1 cellular context compared by ENCODE assay signal in genomic region chr22:40310081-40310770, GRCh38.
TF ChIP-seq lines count a peak whose summit lies in the region.

No MANE protein-coding gene starts in this region.

TF ChIP-seq in GM12878, 131 proteins besides CTCF, POLR2A, EP300 and RAD21 (continued from another document):
- TF ChIP-seq, protein P1, sequence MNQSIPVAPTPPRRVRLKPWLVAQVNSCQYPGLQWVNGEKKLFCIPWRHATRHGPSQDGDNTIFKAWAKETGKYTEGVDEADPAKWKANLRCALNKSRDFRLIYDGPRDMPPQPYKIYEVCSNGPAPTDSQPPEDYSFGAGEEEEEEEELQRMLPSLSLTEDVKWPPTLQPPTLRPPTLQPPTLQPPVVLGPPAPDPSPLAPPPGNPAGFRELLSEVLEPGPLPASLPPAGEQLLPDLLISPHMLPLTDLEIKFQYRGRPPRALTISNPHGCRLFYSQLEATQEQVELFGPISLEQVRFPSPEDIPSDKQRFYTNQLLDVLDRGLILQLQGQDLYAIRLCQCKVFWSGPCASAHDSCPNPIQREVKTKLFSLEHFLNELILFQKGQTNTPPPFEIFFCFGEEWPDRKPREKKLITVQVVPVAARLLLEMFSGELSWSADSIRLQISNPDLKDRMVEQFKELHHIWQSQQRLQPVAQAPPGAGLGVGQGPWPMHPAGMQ (IDR thresholded peaks at IDR 0.05; ENCODE audit: borderline replicate concordance) = no peak
- TF ChIP-seq ZNF217 (IDR thresholded peaks at IDR 0.05) = no peak
- 0 out of 2 replicates have a peak, but pooled peaks have one; percentile 29 for TF ChIP-seq RUNX3 (IDR thresholded peaks at IDR 0.05; ENCODE audit: low read length)
- no peak for TF ChIP-seq SREBF2 (IDR thresholded peaks at IDR 0.05; ENCODE audit: low read length)
- TF ChIP-seq SPI1 (IDR thresholded peaks at IDR 0.05; ENCODE audit: borderline replicate concordance, insufficient read depth, low read depth, low read length) = peak; percentile 84
- no peak for TF ChIP-seq CHD4 (IDR thresholded peaks at IDR 0.05)
- TF ChIP-seq IRF4 (IDR thresholded peaks at IDR 0.05; ENCODE audit: low read depth, low read length) = peak; percentile 60; the same call in 1 of the 2 replicates
